Comparison of ENCODE assay signal across 29 cellular contexts in the genomic region with DNA sequence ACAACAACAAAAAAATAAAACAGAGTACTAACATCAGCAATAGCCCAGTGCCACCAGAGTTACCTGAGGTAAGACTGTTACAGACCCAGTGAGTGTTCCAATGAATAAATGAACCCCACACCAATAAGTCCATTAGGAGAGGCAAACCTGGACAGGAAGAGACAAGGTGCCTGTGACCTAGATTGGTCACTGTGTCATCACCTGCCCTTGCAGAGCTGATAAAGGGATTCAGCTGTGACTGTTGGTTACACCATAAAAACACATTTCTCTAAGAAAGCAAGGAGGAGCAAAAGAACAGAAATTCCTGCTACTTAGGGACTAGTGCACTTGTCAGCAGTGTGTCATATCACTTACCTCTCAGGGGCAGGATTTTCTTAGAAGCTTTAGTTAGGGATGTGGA. TPM values are rescaled to one million over a fixed set of nuclear protein-coding genes. Genes with fewer than 3 reads are reported as not detected.
DNase-seq lines count a peak whose midpoint lies in the region; ATAC-seq, FAIRE-seq and TF ChIP-seq lines count a peak whose summit lies in the region.
"Had no signal": no experiment of that assay in that cellular context is flagged by ENCODE, and none has a peak within 500 bp of the region (broad histone marks: within the 10 kb centered on the region; RNA-seq: fewer than 3 reads in every experiment).

No MANE protein-coding gene starts in this region.

- CTCF ChIA-PET in activated CD8-positive, alpha-beta memory T cell treated with anti-CD3 and anti-CD28 coated beads, Interleukin-2, amount 10 ng/mL, durations not matched to agents 7 days and 5 days (lab: Charles Lee), result interaction anchor here (1.1 to 9.2 kb wide), 4 partner anchors 11 to 67 kb away, joined by 3 to 51 read pairs (median 5); no protein-coding TSS in a partner anchor

- peak; percentile 62 for FAIRE-seq in urothelium cell line (lab: Jason Lieb, UNC)
- FAIRE-seq: A204.1, GM18507, H54, HTR-8/SVneo had no signal

- no peaks in the 10 kb centered on the region for H3K4me1 ChIP-seq in left ventricle myocardium inferior
- H3K4me1 ChIP-seq: SJCRH30 had no signal

- H3K9me3 Mint-ChIP-seq in activated CD8-positive, alpha-beta memory T cell treated with anti-CD3 and anti-CD28 coated beads, Interleukin-2, amount 10 ng/mL, durations not matched to agents 7 days and 5 days (ENCODE audit: low read depth), result no peaks in the 10 kb centered on the region
- peaks cover under 1% of the 10 kb centered on the region for H3K9me3 Mint-ChIP-seq in dendritic cell treated with granulocyte-macrophage colony-stimulating factor and Interleukin-4, amounts not matched to agents 40 ng/mL and 50 ng/mL, for 4 days
- peaks cover 32% of the 10 kb centered on the region for H3K9me3 Mint-ChIP-seq in nephron progenitor cell

- no peak overlapping the region for H3K4me3 Mint-ChIP-seq in activated CD8-positive, alpha-beta memory T cell treated with anti-CD3 and anti-CD28 coated beads, Interleukin-2, amount 10 ng/mL, durations not matched to agents 7 days and 5 days
- H3K4me3 Mint-ChIP-seq in dendritic cell treated with granulocyte-macrophage colony-stimulating factor and Interleukin-4, amounts not matched to agents 40 ng/mL and 50 ng/mL, for 4 days, result no peak overlapping the region
- no peak overlapping the region for H3K4me3 Mint-ChIP-seq in nephron progenitor cell
- H3K4me3 Mint-ChIP-seq: CD4-positive, alpha-beta T cell had no signal

- H3K36me3 ChIP-seq in left ventricle myocardium inferior, result no peaks in the 10 kb centered on the region
- H3K36me3 ChIP-seq: BLaER1, MG63, SJCRH30 had no signal

- H3K27me3 ChIP-seq in left ventricle myocardium inferior (ENCODE audit: low read depth), result peaks cover 30% of the 10 kb centered on the region
- H3K27me3 ChIP-seq: BLaER1, SJCRH30 had no signal

- ATAC-seq in activated CD8-positive, alpha-beta memory T cell treated with anti-CD3 and anti-CD28 coated beads, Interleukin-2, amount 10 ng/mL, durations not matched to agents 7 days and 5 days, result peak; percentile 39
- no peak for ATAC-seq in SK-N-SH treated with all-trans-retinoic acid at 6 μM for 48 hours
- no peak for ATAC-seq in HG02870 (IDR thresholded peaks at IDR 0.05; ENCODE audit: unreplicated experiment)
- ATAC-seq: PC-3 had no signal

- no peak overlapping the region for H3K27ac ChIP-seq in left ventricle myocardium inferior (replicated peaks)
- H3K27ac ChIP-seq: BLaER1, SJCRH30 had no signal

- H3K9me3 ChIP-seq in left ventricle myocardium inferior (replicated peaks), result peaks cover 10% of the 10 kb centered on the region
- H3K9me3 ChIP-seq: MG63, SJCRH30 had no signal

- H3K27me3 Mint-ChIP-seq in activated CD8-positive, alpha-beta memory T cell treated with anti-CD3 and anti-CD28 coated beads, Interleukin-2, amount 10 ng/mL, durations not matched to agents 7 days and 5 days, result no peaks in the 10 kb centered on the region
- peaks cover 1% of the 10 kb centered on the region for H3K27me3 Mint-ChIP-seq in dendritic cell treated with granulocyte-macrophage colony-stimulating factor and Interleukin-4, amounts not matched to agents 40 ng/mL and 50 ng/mL, for 4 days
- H3K27me3 Mint-ChIP-seq in nephron progenitor cell (ENCODE audit: low read depth, poor library complexity), result peaks cover 9% of the 10 kb centered on the region
- H3K27me3 Mint-ChIP-seq: CD4-positive, alpha-beta T cell had no signal

- peaks cover 15% of the 10 kb centered on the region for H3K36me3 Mint-ChIP-seq in activated CD8-positive, alpha-beta memory T cell treated with anti-CD3 and anti-CD28 coated beads, Interleukin-2, amount 10 ng/mL, durations not matched to agents 7 days and 5 days
- H3K36me3 Mint-ChIP-seq in dendritic cell treated with granulocyte-macrophage colony-stimulating factor and Interleukin-4, amounts not matched to agents 40 ng/mL and 50 ng/mL, for 4 days (ENCODE audit: low read depth), result no peaks in the 10 kb centered on the region
- H3K36me3 Mint-ChIP-seq in nephron progenitor cell (ENCODE audit: low read depth), result no peaks in the 10 kb centered on the region

- peaks cover 58% of the 10 kb centered on the region for H3K4me1 Mint-ChIP-seq in activated CD8-positive, alpha-beta memory T cell treated with anti-CD3 and anti-CD28 coated beads, Interleukin-2, amount 10 ng/mL, durations not matched to agents 7 days and 5 days
- peaks cover 40% of the 10 kb centered on the region for H3K4me1 Mint-ChIP-seq in dendritic cell treated with granulocyte-macrophage colony-stimulating factor and Interleukin-4, amounts not matched to agents 40 ng/mL and 50 ng/mL, for 4 days (ENCODE audit: low read depth)
- H3K4me1 Mint-ChIP-seq in nephron progenitor cell, result peaks cover 6% of the 10 kb centered on the region

- TF ChIP-seq CTCF in nephron progenitor cell (IDR thresholded peaks at IDR 0.05), result no peak
- TF ChIP-seq CTCF in left ventricle myocardium inferior (IDR thresholded peaks at IDR 0.05; ENCODE audit: borderline replicate concordance), result no peak

- no peak overlapping the region for H3K27ac Mint-ChIP-seq in activated CD8-positive, alpha-beta memory T cell treated with anti-CD3 and anti-CD28 coated beads, Interleukin-2, amount 10 ng/mL, durations not matched to agents 7 days and 5 days
- peak overlapping the region; percentile 19 for H3K27ac Mint-ChIP-seq in dendritic cell treated with granulocyte-macrophage colony-stimulating factor and Interleukin-4, amounts not matched to agents 40 ng/mL and 50 ng/mL, for 4 days
- H3K27ac Mint-ChIP-seq in nephron progenitor cell, result peak overlapping the region; percentile 73
- H3K27ac Mint-ChIP-seq: CD4-positive, alpha-beta T cell had no signal

- intact Hi-C loops in dendritic cell treated with granulocyte-macrophage colony-stimulating factor and Interleukin-4, amounts not matched to agents 40 ng/mL and 50 ng/mL, for 4 days (cut with micrococcal nuclease), result no loop called here
- intact Hi-C loops in left ventricle myocardium inferior (cut with micrococcal nuclease), result no loop called here

- H3K4me3 ChIP-seq in left ventricle myocardium inferior, result no peak overlapping the region
- H3K4me3 ChIP-seq: BLaER1, MG63, SJCRH30 had no signal

- DNase-seq in activated CD8-positive, alpha-beta memory T cell treated with anti-CD3 and anti-CD28 coated beads, Interleukin-2, amount 10 ng/mL, durations not matched to agents 7 days and 5 days, result no peak
- DNase-seq in activated CD8-positive, alpha-beta memory T cell treated with anti-CD3 and anti-CD28 coated beads, Interleukin-2, amount 50 U/mL, for 48 hours, result no peak
- DNase-seq in nephron progenitor cell (no peak), urothelium cell line (ENCODE audit: low spot score) (no peak), left ventricle myocardium inferior (no peak)
- DNase-seq: CD4-positive, alpha-beta T cell; COR-L47; DMS53; KBM-7; MG63; NCI-H1105 treated with DMSO at 0.1 percent for 48 hours; NCI-H146; NCI-H1930; NCI-H2107; NCI-H524; NCI-H748 treated with DMSO at 0.1 percent for 48 hours; NK-92 treated with Interleukin-12 subunit alpha and Interleukin-12 subunit beta, amount 100 ng/mL, for 24 hours; PC-3; SJCRH30 had no signal

TF ChIP-seq in SK-N-SH treated with all-trans-retinoic acid at 6 μM for 48 hours, 23 proteins besides CTCF, POLR2A, EP300 and RAD21:
- TF ChIP-seq ZFP30 (CRISPR knock-in tag; IDR thresholded peaks at IDR 0.05) (no peak), GLIS3 (CRISPR knock-in tag; IDR thresholded peaks at IDR 0.05) (no peak), TOX (CRISPR knock-in tag; IDR thresholded peaks at IDR 0.05; ENCODE audit: borderline replicate concordance) (no peak)
TF ChIP-seq in SK-N-SH treated with all-trans-retinoic acid at 6 μM for 48 hours: peak in this region for 0.

RNA-seq across cellular contexts. Expression of a gene that starts 37.5 kb away (rescaled TPM):
- 100 to 1,000 TPM; 278 to 444 TPM for total RNA-seq in activated CD8-positive, alpha-beta memory T cell treated with anti-CD3 and anti-CD28 coated beads, Interleukin-2, amount 10 ng/mL, durations not matched to agents 7 days and 5 days
- total RNA-seq in left ventricle myocardium inferior, result 0.36 TPM
- total RNA-seq: Daoy, G401, PC-3, SJCRH30 had no signal

Comparison
In these comparisons a context has a peak if more than half of its experiments do, and no peak if none do; other contexts are left out.
1. RNA of a gene that starts 37.5 kb away (total RNA-seq): 278 to 444 TPM in activated CD8-positive, alpha-beta memory T cell treated with anti-CD3 and anti-CD28 coated beads, Interleukin-2, amount 10 ng/mL, durations not matched to agents 7 days and 5 days; 0.36 TPM in left ventricle myocardium inferior (single experiment); every median in the first group is over 100 times any median in the second.